ENCODE assay signal across 32 cellular contexts in genomic region chr7:65409363-65409762, GRCh38.
"Had no signal": no experiment of that assay in that cellular context is flagged by ENCODE, and none has a peak within 500 bp of the region (broad histone marks: within the 10 kb centered on the region; RNA-seq: fewer than 3 reads in every experiment).

No MANE protein-coding gene starts in this region.

- H3K36me3 ChIP-seq: adrenal gland, ascending aorta, brain microvascular endothelial cell, breast epithelium, cardiac muscle cell had no signal

- DNase-seq: activated effector memory CD4-positive, alpha-beta T cell treated with anti-CD3 and anti-CD28 coated beads, Interleukin-2, amount 50 U/mL, for 16 hours; activated effector memory CD4-positive, alpha-beta T cell treated with Interleukin-2 at 50 U/mL for 16 hours; activated gamma-delta T cell; activated gamma-delta T cell treated with Interleukin-2 at 50 U/mL for 16 hours; activated naive CD4-positive, alpha-beta T cell; activated naive CD4-positive, alpha-beta T cell treated with anti-CD3 and anti-CD28 coated beads for 36 hours; activated naive CD4-positive, alpha-beta T cell treated with anti-CD3 and anti-CD28 coated beads, Interleukin-2, amount 10 ng/mL, durations not matched to agents 7 days and 5 days; activated naive CD4-positive, alpha-beta T cell treated with anti-CD3 and anti-CD28 coated beads, Interleukin-2, amount 50 U/mL, for 16 hours; activated naive CD4-positive, alpha-beta T cell treated with Interleukin-2 at 50 U/mL for 16 hours; activated naive CD8-positive, alpha-beta T cell treated with anti-CD3 and anti-CD28 coated beads for 36 hours; activated naive CD8-positive, alpha-beta T cell treated with anti-CD3 and anti-CD28 coated beads, Interleukin-2, amount 10 ng/mL, durations not matched to agents 7 days and 5 days; activated naive CD8-positive, alpha-beta T cell treated with anti-CD3 and anti-CD28 coated beads, Interleukin-2, amount 50 U/mL, for 24 hours; activated T-cell treated with anti-CD3 and anti-CD28 coated beads, Interleukin-2, amount 50 U/mL, for 1 hour; activated T-cell treated with anti-CD3 and anti-CD28 coated beads, Interleukin-2, amount 50 U/mL, for 24 hours; activated T-cell treated with anti-CD3 and anti-CD28 coated beads, Interleukin-2, amount 50 U/mL, for 4 hours; activated T-cell treated with anti-CD3 and anti-CD28 coated beads, Interleukin-2, amount 50 U/mL, for 48 hours; activated T-cell treated with anti-CD3 and anti-CD28 coated beads, Interleukin-2, amount 50 U/mL, for 72 hours; adrenal gland; amniotic stem cell; amygdala; anterior cingulate cortex; aorta; body of pancreas; brain microvascular endothelial cell; caudate nucleus; central memory CD4-positive, alpha-beta T cell; cerebellar nuclear complex had no signal

- H3K27ac ChIP-seq: adrenal gland, ascending aorta, body of pancreas, brain microvascular endothelial cell, breast epithelium, cardiac muscle cell had no signal

- H3K4me3 ChIP-seq: adrenal gland, ascending aorta, body of pancreas, breast epithelium, cardiac muscle cell had no signal

- ATAC-seq: activated naive CD4-positive, alpha-beta T cell treated with anti-CD3 and anti-CD28 coated beads, Interleukin-2, amount 50 U/mL, for 72 hours; activated naive CD8-positive, alpha-beta T cell treated with anti-CD3 and anti-CD28 coated beads, Interleukin-2, amount 50 U/mL, for 24 hours; activated T-cell treated with anti-CD3 and anti-CD28 coated beads, Interleukin-2, amount 50 U/mL, for 4 hours; activated T-cell treated with anti-CD3 and anti-CD28 coated beads, Interleukin-2, amount 50 U/mL, for 72 hours; activated T-helper 17 cell treated with anti-CD3 and anti-CD28 coated beads, Interleukin-2, amount 50 U/mL, for 72 hours; body of pancreas had no signal

- H3K27me3 ChIP-seq: adrenal gland, ascending aorta, body of pancreas, brain microvascular endothelial cell, breast epithelium, cardiac muscle cell had no signal

- H3K4me1 ChIP-seq: adrenal gland, ascending aorta, body of pancreas, breast epithelium had no signal
